In the genomic region with DNA sequence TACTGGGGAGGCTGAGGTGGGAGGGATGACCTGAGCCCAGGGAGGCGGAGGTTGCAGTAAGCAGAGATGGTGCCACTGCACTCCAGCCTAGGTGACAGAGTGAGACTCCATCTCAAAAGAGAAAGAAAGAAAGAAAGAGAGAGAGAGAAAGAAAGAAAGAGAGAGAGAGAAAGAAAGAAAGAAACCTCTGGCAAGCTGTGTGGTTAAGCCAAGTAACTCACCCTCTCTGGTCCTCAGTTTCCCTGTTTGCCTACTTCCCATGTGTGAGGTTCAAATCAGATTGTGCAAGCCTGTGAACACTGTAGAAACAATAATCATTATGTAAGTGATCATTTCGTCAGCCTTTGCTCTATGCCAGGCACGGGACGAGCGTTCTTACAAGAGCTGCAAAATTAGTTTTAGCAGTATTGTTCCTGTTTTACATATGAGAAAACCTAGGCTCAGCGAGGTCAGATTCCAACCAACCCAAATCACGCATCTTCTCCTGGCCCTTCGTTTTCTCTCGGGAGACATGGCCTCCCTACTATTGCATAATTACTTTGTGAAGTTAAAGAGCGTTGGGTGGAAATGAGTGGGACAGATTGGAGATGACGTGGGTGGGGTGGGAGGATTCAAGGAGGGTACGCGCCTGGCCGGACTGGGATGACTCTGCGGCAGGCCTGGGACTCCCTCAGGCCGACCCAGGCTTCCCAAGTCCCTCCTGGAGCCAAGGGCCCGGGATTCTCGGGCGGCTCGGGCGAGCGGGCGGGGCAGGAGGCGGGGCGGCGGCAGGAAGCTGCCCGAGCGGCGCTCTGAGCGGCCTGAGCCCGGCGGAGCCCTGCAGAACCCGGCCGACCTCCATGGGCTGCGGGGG, we compare ENCODE assay signal across 8 cellular contexts. TPM values are rescaled to one million over a fixed set of nuclear protein-coding genes. Genes with fewer than 3 reads are reported as not detected.
DNase-seq lines count a peak whose midpoint lies in the region; ATAC-seq and TF ChIP-seq lines count a peak whose summit lies in the region.

A gene with protein sequence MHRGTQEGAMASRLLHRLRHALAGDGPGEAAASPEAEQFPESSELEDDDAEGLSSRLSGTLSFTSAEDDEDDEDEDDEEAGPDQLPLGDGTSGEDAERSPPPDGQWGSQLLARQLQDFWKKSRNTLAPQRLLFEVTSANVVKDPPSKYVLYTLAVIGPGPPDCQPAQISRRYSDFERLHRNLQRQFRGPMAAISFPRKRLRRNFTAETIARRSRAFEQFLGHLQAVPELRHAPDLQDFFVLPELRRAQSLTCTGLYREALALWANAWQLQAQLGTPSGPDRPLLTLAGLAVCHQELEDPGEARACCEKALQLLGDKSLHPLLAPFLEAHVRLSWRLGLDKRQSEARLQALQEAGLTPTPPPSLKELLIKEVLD (plus strand): TSS at position 770 of the 853 bp plus-strand sequence. CDS start 121 bp downstream, outside the sequence.

- no peaks in the 10 kb centered on the region for H3K27me3 ChIP-seq in PC-9 (ENCODE audit: insufficient read depth, low read depth)

- H3K79me2 ChIP-seq in PC-9 (ENCODE audit: low read depth) = no peaks in the 10 kb centered on the region

- H3K9me2 ChIP-seq in PC-9 (ENCODE audit: insufficient read depth) = no peaks in the 10 kb centered on the region

- peak; percentile 58 for ATAC-seq in HG03280 (IDR thresholded peaks at IDR 0.05; ENCODE audit: unreplicated experiment)
- ATAC-seq in GM21737 (IDR thresholded peaks at IDR 0.05; ENCODE audit: unreplicated experiment) = no peak
- no peak for ATAC-seq in GM21825 (IDR thresholded peaks at IDR 0.05; ENCODE audit: unreplicated experiment)

- no peaks in the 10 kb centered on the region for H4K20me1 ChIP-seq in PC-9 (ENCODE audit: insufficient read depth)

- H3K27ac ChIP-seq in PC-9 = no peak within 1 kb of the TSS

- peaks cover 36% of the 10 kb centered on the region for H3F3A ChIP-seq in PC-9 (ENCODE audit: insufficient read depth, low read depth)

- POLR2A ChIA-PET in PC-9 (lab: Charles Lee; ENCODE audit: unreplicated experiment) = interaction anchor here (0.5 to 0.7 kb wide), 5 partner anchors 20 to 1891 kb away, joined by 3 read pairs; a partner anchor contains a TSS

- TSS peak; percentile 55 for BruUV-seq in PC-9 (replicated peaks; lab: Mats Ljungman, UMichigan)

- DNase-seq in DMS 273 treated with DMSO at 0.1 percent for 48 hours (lab: John Stamatoyannopoulos, UW) = peak; percentile 65
- DNase-seq in PC-9 = peak; percentile 60 to 84
- peak in 52 of 58 donors; percentile 24 to 78 (median 67) for DNase-seq in anterior cingulate cortex (lab: John Stamatoyannopoulos, UW)
- DNase-seq in cardiac septum (ENCODE audit: low spot score) = peak; percentile 91
- DNase-seq in occipital lobe (lab: John Stamatoyannopoulos, UW) = peak; percentile 40

- H3K9me3 ChIP-seq in PC-9 (ENCODE audit: insufficient read depth, low read depth) = no peaks in the 10 kb centered on the region

- TF ChIP-seq CTCF in PC-9 (conservative IDR thresholded peaks at IDR 0.05) = no peak

- CTCF ChIA-PET in PC-9 (lab: Charles Lee) = interaction anchor here (0.6 kb wide), 1 partner anchor 37 kb away, joined by 3 read pairs; no protein-coding TSS in a partner anchor

- peaks cover 18% of the 10 kb centered on the region for H3K4me1 ChIP-seq in PC-9 (replicated peaks; ENCODE audit: insufficient read depth)

- intact Hi-C loops in PC-9 (cut with micrococcal nuclease; ENCODE audit: unreplicated experiment) (no loop called here), cardiac septum (cut with DNase I) (no loop called here)

- H3K36me3 ChIP-seq in PC-9 (ENCODE audit: low read depth) = no peaks in the 10 kb centered on the region

- peak within 1 kb of the TSS; percentile 75 for H3K4me2 ChIP-seq in PC-9

- H3K4me3 ChIP-seq in PC-9 = peak within 1 kb of the TSS; percentile 62

- H2AFZ ChIP-seq in PC-9 = peak within 1 kb of the TSS; percentile 77

RNA-seq across cellular contexts. Expression of the gene that starts here (rescaled TPM):
- total RNA-seq in PC-9 (2021) (9.8 and 13.3 TPM in 2 replicates), cardiac septum (19.5 TPM), occipital lobe (22.8 TPM)

Comparison
In these comparisons a context has a peak if more than half of its experiments do, and no peak if none do; other contexts are left out.
1. DNase-seq: peak in every context shown above with its lines; median percentile 91 in cardiac septum; 72 in PC-9; 67 in anterior cingulate cortex; 65 in DMS 273 treated with DMSO at 0.1 percent for 48 hours; 40 in occipital lobe.